Comparison of ENCODE assay signal across 1 cellular context in the genomic region with DNA sequence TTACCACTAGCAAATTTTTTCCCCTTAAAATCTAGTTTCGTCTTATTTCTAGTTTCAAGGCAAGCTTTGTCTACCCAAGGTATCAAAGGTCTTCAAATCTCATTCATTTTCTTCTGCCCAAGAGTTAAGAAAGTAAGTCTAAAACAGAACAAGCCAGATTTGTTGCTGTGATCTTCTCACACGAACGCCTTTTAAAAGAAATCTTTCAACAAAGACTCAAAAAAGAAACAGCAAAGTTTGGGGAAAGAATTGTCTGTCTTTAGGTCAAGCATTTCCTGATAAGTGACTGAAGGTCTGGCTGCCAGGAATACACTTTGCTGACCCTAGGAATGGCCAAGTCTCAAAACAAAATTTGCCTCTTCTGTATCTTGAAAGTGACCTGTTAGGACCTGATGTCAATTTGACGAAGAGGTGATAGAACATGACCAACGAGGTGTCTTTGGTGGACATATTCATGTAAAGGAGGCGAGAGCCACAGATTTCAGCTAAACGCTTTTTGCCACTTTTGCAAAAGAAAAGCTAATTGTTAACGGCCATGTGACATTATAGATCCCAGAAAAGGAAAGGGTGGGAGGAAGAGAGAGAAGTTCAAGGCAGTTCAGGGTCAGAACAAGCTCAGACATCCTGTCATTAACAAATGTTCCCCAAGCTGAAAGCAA.
TF ChIP-seq lines count a peak whose summit lies in the region.

No MANE protein-coding gene starts in this region.

TF ChIP-seq in H1, 55 proteins besides CTCF, POLR2A, EP300 and RAD21:
- TF ChIP-seq BRCA1 (IDR thresholded peaks at IDR 0.05; ENCODE audit: low read depth, low read length) (no peak), EGR1 (IDR thresholded peaks at IDR 0.05; ENCODE audit: borderline replicate concordance, low read depth, low read length) (no peak)
